In genomic region chr11:65425105-65425970, GRCh38 we compare ENCODE assay signal across 8 cellular contexts. TPM values are rescaled to one million over a fixed set of nuclear protein-coding genes. Genes with fewer than 3 reads are reported as not detected.
DNase-seq lines count a peak whose midpoint lies in the region; ATAC-seq and TF ChIP-seq lines count a peak whose summit lies in the region.

No MANE protein-coding gene starts in this region.

- peaks cover 24% of the 10 kb centered on the region for H3K9me3 Mint-ChIP-seq in glutamatergic neuron (ENCODE audit: unreplicated experiment)

- WGBS in GM23248 (ENCODE audit: low coverage in 1 of 2, low lambda C conversion rate in 2 of 2, missing lambda C conversion rate in 2 of 2), 2 experiments = 0 to 1% methylated on average over 9 of the region's 9 CpGs

- no peaks in the 10 kb centered on the region for H3K27me3 ChIP-seq in GM23248 (replicated peaks; ENCODE audit: insufficient read depth)

- H3K4me3 Mint-ChIP-seq in glutamatergic neuron (ENCODE audit: unreplicated experiment) = peak overlapping the region; percentile 87

- peaks cover 47% of the 10 kb centered on the region for H3K4me1 Mint-ChIP-seq in glutamatergic neuron (ENCODE audit: low read depth, unreplicated experiment)

- peak overlapping the region; percentile 93 for H3K4me3 ChIP-seq in GM23248
- H3K4me3 ChIP-seq in retinal pigment epithelial cell (ENCODE audit: low read length) = peak overlapping the region; percentile 88

- H3K36me3 ChIP-seq in GM23248 (ENCODE audit: low read depth) = peaks cover 43% of the 10 kb centered on the region

- H3K27ac Mint-ChIP-seq in glutamatergic neuron (ENCODE audit: unreplicated experiment) = peak overlapping the region; percentile 9

- DNase-seq in GM23248 = peak; percentile 89
- DNase-seq in activated naive CD4-positive, alpha-beta T cell treated with Interleukin-2 at 50 U/mL for 16 hours = peak; percentile 85
- no peak for DNase-seq in glutamatergic neuron
- DNase-seq in retinal pigment epithelial cell (ENCODE audit: low read depth) = no peak
- DNase-seq in NCI-H1105 (lab: John Stamatoyannopoulos, UW) = no peak
- DNase-seq in DMS114 treated with DMSO at 0.1 percent for 48 hours (lab: John Stamatoyannopoulos, UW; ENCODE audit: unreplicated experiment) = no peak

- no peaks in the 10 kb centered on the region for H3K9me3 ChIP-seq in GM23248 (ENCODE audit: low read depth)

- H3K4me1 ChIP-seq in GM23248 (ENCODE audit: insufficient read depth) = peaks cover 12% of the 10 kb centered on the region

- in situ Hi-C loops in GM23248 (cut with MboI) = no loop called here

- peaks cover 15% of the 10 kb centered on the region for H3K27me3 Mint-ChIP-seq in glutamatergic neuron (ENCODE audit: unreplicated experiment)

- no peak overlapping the region for H2AFZ ChIP-seq in GM23248

- peaks cover 51% of the 10 kb centered on the region for H4K20me1 ChIP-seq in GM23248 (ENCODE audit: insufficient read depth)

- H3K27ac ChIP-seq in GM23248 = peak overlapping the region; percentile 100

- peak overlapping the region; percentile 96 for H3K4me2 ChIP-seq in GM23248 (ENCODE audit: unreplicated experiment)

- no peaks in the 10 kb centered on the region for H3K9me2 ChIP-seq in GM23248 (ENCODE audit: insufficient read depth)

- peak; percentile 72 for TF ChIP-seq POLR2A in Raji (IDR thresholded peaks at IDR 0.05; ENCODE audit: insufficient read depth, low read depth, low read length)

- peaks cover 93% of the 10 kb centered on the region for H3K79me2 ChIP-seq in GM23248 (ENCODE audit: insufficient read depth)

- peaks cover 4% of the 10 kb centered on the region for H3K36me3 Mint-ChIP-seq in glutamatergic neuron (ENCODE audit: unreplicated experiment)

- TF ChIP-seq CTCF in glutamatergic neuron (IDR thresholded peaks at IDR 0.05; ENCODE audit: partially characterized antibody, unreplicated experiment) (no peak), retinal pigment epithelial cell (conservative IDR thresholded peaks at IDR 0.05; ENCODE audit: low read depth, low read length) (no peak)

- no peak for ATAC-seq in HG03354 (IDR thresholded peaks at IDR 0.05; ENCODE audit: poor library complexity, severe bottlenecking, unreplicated experiment)

- H3K9ac ChIP-seq in GM23248 = peak overlapping the region; percentile 100

- peaks cover 87% of the 10 kb centered on the region for H3F3A ChIP-seq in GM23248 (ENCODE audit: insufficient read depth)

RNA-seq across cellular contexts. Expression of gene NEAT1, which starts 2.7 kb away (rescaled TPM):
- 74.3 and 143 TPM in 2 replicates for total RNA-seq in GM23248 (2014; rRNA removed; shearing (Covaris generic))
- 36.2 and 50.7 TPM in 2 replicates for polyA plus RNA-seq in GM23248 (2016; fragmentation: Nextera tagmentation; extraction: Ambion mirVana)
- 107 TPM for total RNA-seq in glutamatergic neuron (ENCODE audit: unreplicated experiment)

RNA-seq across cellular contexts. Expression of gene FRMD8, which starts 38.9 kb away (rescaled TPM):
- total RNA-seq in GM23248 (2014; rRNA removed; shearing (Covaris generic)) = 80.2 and 106 TPM in 2 replicates
- polyA plus RNA-seq in GM23248 (2016; fragmentation: Nextera tagmentation; extraction: Ambion mirVana) = 25.4 and 30.0 TPM in 2 replicates
- total RNA-seq in glutamatergic neuron (ENCODE audit: unreplicated experiment) = 11.1 TPM

RNA-seq across cellular contexts. Expression of gene SLC25A45, which starts 42.9 kb away (rescaled TPM):
- 3.6 and 6.4 TPM in 2 replicates for total RNA-seq in GM23248 (2014; rRNA removed; shearing (Covaris generic))
- 3.7 and 3.9 TPM in 2 replicates for polyA plus RNA-seq in GM23248 (2016; fragmentation: Nextera tagmentation; extraction: Ambion mirVana)
- 0.25 TPM for total RNA-seq in glutamatergic neuron (ENCODE audit: unreplicated experiment)

Comparison
In these comparisons a context has a peak if more than half of its experiments do, and no peak if none do; other contexts are left out.
1. DNase-seq: peak in GM23248 (single experiment) and activated naive CD4-positive, alpha-beta T cell treated with Interleukin-2 at 50 U/mL for 16 hours (single experiment); none in glutamatergic neuron (single experiment), retinal pigment epithelial cell (single experiment), NCI-H1105 (single experiment) and DMS114 treated with DMSO at 0.1 percent for 48 hours (single experiment).